In the genomic region with DNA sequence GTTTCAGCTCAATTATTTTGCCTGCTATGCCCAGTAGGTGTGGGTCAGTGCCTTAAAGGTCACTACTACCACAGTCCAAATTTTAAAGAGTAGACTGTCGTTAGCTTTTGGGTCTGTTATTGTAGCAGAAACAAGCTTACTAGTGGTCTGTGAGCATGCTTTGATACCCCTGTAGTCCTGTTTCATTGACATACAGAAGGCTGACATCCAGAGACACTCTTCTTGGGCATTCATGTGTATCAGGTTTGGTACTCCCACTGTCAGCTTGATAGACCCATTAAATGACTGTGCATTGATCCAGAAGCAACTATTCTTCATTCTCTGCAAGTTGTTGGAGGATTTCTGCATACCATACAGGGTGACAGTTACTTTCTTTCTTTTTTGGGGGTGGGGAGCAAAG, we compare ENCODE assay signal across 31 cellular contexts.
"Had no signal": no experiment of that assay in that cellular context is flagged by ENCODE, and none has a peak within 500 bp of the region (broad histone marks: within the 10 kb centered on the region; RNA-seq: fewer than 3 reads in every experiment).

No MANE protein-coding gene starts in this region.

- DNase-seq: naive B cell; naive thymus-derived CD8-positive, alpha-beta T cell; nephron progenitor cell; occipital lobe; ovary; posterior cingulate gyrus; right cardiac atrium; right lobe of liver; spleen; stimulated activated CD4-positive, alpha-beta T cell treated with anti-CD3 and anti-CD28 coated beads, Interleukin-12 subunit alpha, Interleukin-12 subunit beta, amount 100 ng/mL, for 4 hours; stimulated activated CD4-positive, alpha-beta T cell treated with anti-CD3 and anti-CD28 coated beads, Interleukin-1b, Interleukin-23, amount 100 ng/mL, for 48 hours; stimulated activated CD4-positive, alpha-beta T cell treated with anti-CD3 and anti-CD28 coated beads, Interleukin-4, amount 100 ng/mL, for 1 hour; stimulated activated CD4-positive, alpha-beta T cell treated with anti-CD3 and anti-CD28 coated beads, Interleukin-4, amount 100 ng/mL, for 4 hours; stimulated activated CD8-positive, alpha-beta memory T cell treated with anti-CD3 and anti-CD28 coated beads, Interleukin-4, amount 100 ng/mL, for 48 hours; stimulated activated naive CD4-positive, alpha-beta T cell; stimulated activated naive CD8-positive, alpha-beta T cell treated with anti-CD3 and anti-CD28 coated beads, Interleukin-15, amount 100 ng/mL, for 72 hours; stimulated activated naive CD8-positive, alpha-beta T cell treated with anti-CD3 and anti-CD28 coated beads, Interleukin-15, Interleukin-2, amounts not matched to agents 100 U/mL and 50 U/mL, for 24 hours; substantia nigra; testis; tibial artery; transverse colon; upper lobe of right lung; uterus had no signal

- H2AFZ ChIP-seq: parathyroid adenoma had no signal

- H3K79me2 ChIP-seq: parathyroid adenoma had no signal

- H3K9me3 Mint-ChIP-seq: naive B cell; naive thymus-derived CD8-positive, alpha-beta T cell; natural killer cell treated with Interleukin-12 subunit alpha and Interleukin-12 subunit beta and Interleukin-15 and Interleukin-18, amount 100 ng/mL, for 72 hours; nephron progenitor cell; stimulated activated memory B cell treated with anti-CD40 and anti-IgM and Interleukin-4, amounts not matched to agents 10 μg/mL and 1 μg/mL and 100 μg/mL, for 72 hours; stimulated activated naive CD8-positive, alpha-beta T cell treated with anti-CD3 and anti-CD28 coated beads, Interleukin-15, amount 100 ng/mL, for 72 hours; type B pancreatic cell had no signal

- H3K9ac ChIP-seq: parathyroid adenoma had no signal

- H3K36me3 ChIP-seq: ovary, right lobe of liver, spleen, suprapubic skin, tibial artery, transverse colon, upper lobe of right lung, uterus had no signal

- H3K27ac ChIP-seq: ovary, parathyroid adenoma, right lobe of liver, skin epidermis, spleen, suprapubic skin, testis, tibial artery, transverse colon, upper lobe of right lung, uterus had no signal

- H3K4me3 Mint-ChIP-seq: naive B cell; naive thymus-derived CD8-positive, alpha-beta T cell; natural killer cell treated with Interleukin-12 subunit alpha and Interleukin-12 subunit beta and Interleukin-15 and Interleukin-18, amount 100 ng/mL, for 72 hours; nephron progenitor cell; stimulated activated memory B cell treated with anti-CD40 and anti-IgM and Interleukin-4, amounts not matched to agents 10 μg/mL and 1 μg/mL and 100 μg/mL, for 72 hours; stimulated activated naive CD8-positive, alpha-beta T cell treated with anti-CD3 and anti-CD28 coated beads, Interleukin-15, amount 100 ng/mL, for 72 hours; type B pancreatic cell had no signal

- H3K4me1 Mint-ChIP-seq: stimulated activated naive CD8-positive, alpha-beta T cell treated with anti-CD3 and anti-CD28 coated beads, Interleukin-15, amount 100 ng/mL, for 72 hours had no signal

- H3K27ac Mint-ChIP-seq: naive B cell; naive thymus-derived CD8-positive, alpha-beta T cell; natural killer cell treated with Interleukin-12 subunit alpha and Interleukin-12 subunit beta and Interleukin-15 and Interleukin-18, amount 100 ng/mL, for 72 hours; nephron progenitor cell; progenitor cell of endocrine pancreas; stimulated activated memory B cell treated with anti-CD40 and anti-IgM and Interleukin-4, amounts not matched to agents 10 μg/mL and 1 μg/mL and 100 μg/mL, for 72 hours; stimulated activated naive CD8-positive, alpha-beta T cell treated with anti-CD3 and anti-CD28 coated beads, Interleukin-15, amount 100 ng/mL, for 72 hours; type B pancreatic cell had no signal

- H3K27me3 ChIP-seq: ovary, right lobe of liver, spleen, suprapubic skin, testis, tibial artery, transverse colon, upper lobe of right lung, uterus had no signal

- H3K4me3 ChIP-seq: ovary, right lobe of liver, skin epidermis, smooth muscle cell, spleen, suprapubic skin, testis, tibial artery, transverse colon, upper lobe of right lung, uterus had no signal

- H3K4me1 ChIP-seq: parathyroid adenoma, right lobe of liver, suprapubic skin, testis, tibial artery, transverse colon, upper lobe of right lung, uterus had no signal

- H3K27me3 Mint-ChIP-seq: naive B cell; progenitor cell of endocrine pancreas; stimulated activated memory B cell treated with anti-CD40 and anti-IgM and Interleukin-4, amounts not matched to agents 10 μg/mL and 1 μg/mL and 100 μg/mL, for 72 hours; stimulated activated naive CD8-positive, alpha-beta T cell treated with anti-CD3 and anti-CD28 coated beads, Interleukin-15, amount 100 ng/mL, for 72 hours; type B pancreatic cell had no signal

- ATAC-seq: naive thymus-derived CD8-positive, alpha-beta T cell; natural killer cell treated with Interleukin-12 subunit alpha and Interleukin-12 subunit beta and Interleukin-15 and Interleukin-18, amount 100 ng/mL, for 72 hours; right cardiac atrium; right lobe of liver; stimulated activated memory B cell treated with anti-CD40 and anti-IgM and Interleukin-4, amounts not matched to agents 10 μg/mL and 1 μg/mL and 100 μg/mL, for 72 hours; stimulated activated naive CD8-positive, alpha-beta T cell treated with anti-CD3 and anti-CD28 coated beads, Interleukin-15, amount 100 ng/mL, for 72 hours; stimulated activated naive CD8-positive, alpha-beta T cell treated with anti-CD3 and anti-CD28 coated beads, Interleukin-15, Interleukin-2, amounts not matched to agents 100 U/mL and 50 U/mL, for 24 hours; upper lobe of right lung had no signal

- H3K36me3 Mint-ChIP-seq: naive B cell; naive thymus-derived CD8-positive, alpha-beta T cell; natural killer cell treated with Interleukin-12 subunit alpha and Interleukin-12 subunit beta and Interleukin-15 and Interleukin-18, amount 100 ng/mL, for 72 hours; stimulated activated memory B cell treated with anti-CD40 and anti-IgM and Interleukin-4, amounts not matched to agents 10 μg/mL and 1 μg/mL and 100 μg/mL, for 72 hours; type B pancreatic cell had no signal

- H3K9me3 ChIP-seq: ovary, right lobe of liver, spleen, suprapubic skin, testis, tibial artery, transverse colon, upper lobe of right lung, uterus had no signal

- H3K4me2 ChIP-seq: smooth muscle cell had no signal
